In the genomic region with DNA sequence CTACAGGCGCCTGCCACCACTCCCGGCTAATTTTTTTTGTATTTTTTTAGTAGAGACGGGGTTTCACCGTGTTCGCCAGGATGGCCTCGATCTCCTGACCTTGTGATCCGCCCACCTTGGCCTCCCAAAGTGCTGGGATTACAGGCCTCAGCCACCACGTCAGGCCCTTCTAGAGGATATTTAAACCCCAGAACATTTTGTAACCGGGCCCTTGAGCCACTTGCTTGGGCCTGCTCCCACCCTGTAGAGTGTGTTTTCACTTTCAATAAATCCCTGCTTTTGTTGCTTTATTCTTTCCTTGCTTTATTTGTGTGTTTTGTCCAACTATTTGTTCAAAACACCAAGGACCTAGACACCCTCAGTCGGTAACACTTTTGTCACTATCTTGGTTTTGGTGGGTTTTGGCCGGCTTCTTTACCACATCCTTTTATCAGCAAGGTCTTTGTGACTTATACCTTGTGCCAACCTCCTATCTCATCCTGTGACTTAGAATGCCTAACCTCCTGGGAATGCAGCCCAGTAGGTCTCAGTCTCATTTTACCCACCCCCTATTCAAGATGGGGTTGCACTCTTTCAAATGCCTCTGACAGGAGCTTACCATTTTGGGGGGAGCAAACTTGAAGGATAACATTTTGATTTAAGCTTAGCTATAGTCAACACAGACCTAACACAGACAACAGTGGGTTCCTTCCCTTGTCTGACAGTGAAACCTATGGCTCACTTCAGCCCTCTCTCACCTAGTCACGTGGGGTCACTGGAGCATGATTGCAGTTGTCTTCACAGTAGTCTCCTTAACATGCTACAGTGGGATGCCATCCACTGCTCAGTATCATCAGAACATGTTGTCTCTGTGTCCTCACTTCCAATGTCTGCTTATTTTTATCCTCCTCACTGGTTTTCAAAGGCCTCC, we compare ENCODE assay signal across 23 cellular contexts. TPM values are rescaled to one million over a fixed set of nuclear protein-coding genes. Genes with fewer than 3 reads are reported as not detected.
DNase-seq lines count a peak whose midpoint lies in the region; ATAC-seq and TF ChIP-seq lines count a peak whose summit lies in the region.
"Had no signal": no experiment of that assay in that cellular context is flagged by ENCODE, and none has a peak within 500 bp of the region (broad histone marks: within the 10 kb centered on the region; RNA-seq: fewer than 3 reads in every experiment).

No MANE protein-coding gene starts in this region.

- WGBS in urinary bladder, result 86% methylated on average over 12 of the region's 12 CpGs

- ATAC-seq in GM19324 (IDR thresholded peaks at IDR 0.05; ENCODE audit: low FRiP score, unreplicated experiment) (peak; percentile 57), HG02623 (IDR thresholded peaks at IDR 0.05; ENCODE audit: unreplicated experiment) (no peak), HG02973 (IDR thresholded peaks at IDR 0.05; ENCODE audit: unreplicated experiment) (no peak)
- ATAC-seq: activated naive CD8-positive, alpha-beta T cell treated with anti-CD3 and anti-CD28 coated beads, Interleukin-2, amount 50 U/mL, for 24 hours; mucosa of descending colon; stimulated activated effector memory CD8-positive, alpha-beta T cell treated with anti-CD3 and anti-CD28 coated beads, Interleukin-12 subunit alpha, Interleukin-12 subunit beta, amount 100 ng/mL, for 72 hours had no signal

- H3K4me1 Mint-ChIP-seq in nephron progenitor cell, result peaks cover 5% of the 10 kb centered on the region
- H3K4me1 Mint-ChIP-seq: activated naive CD8-positive, alpha-beta T cell treated with anti-CD3 and anti-CD28 coated beads, Interleukin-2, amount 50 U/mL, for 24 hours; stimulated activated effector memory CD8-positive, alpha-beta T cell treated with anti-CD3 and anti-CD28 coated beads, Interleukin-12 subunit alpha, Interleukin-12 subunit beta, amount 100 ng/mL, for 72 hours had no signal

- H3K36me3 ChIP-seq in urinary bladder (ENCODE audit: insufficient read depth), result no peaks in the 10 kb centered on the region
- H3K36me3 ChIP-seq: BE2C had no signal

- TF ChIP-seq CTCF in dorsolateral prefrontal cortex (IDR thresholded peaks at IDR 0.05 in 54 of 56, conservative IDR thresholded peaks at IDR 0.05 in 2 of 56; ENCODE audit: low read depth in 1 of 56, partially characterized antibody in 56 of 56), result no peak
- no peak for TF ChIP-seq CTCF in nephron progenitor cell (IDR thresholded peaks at IDR 0.05)

- H3K4me1 ChIP-seq in urinary bladder (ENCODE audit: insufficient read depth), result no peaks in the 10 kb centered on the region
- H3K4me1 ChIP-seq: BE2C had no signal

- H3K4me3 ChIP-seq in dorsolateral prefrontal cortex (no peak overlapping the region), urinary bladder (ENCODE audit: low read depth, low read length) (no peak overlapping the region)
- H3K4me3 ChIP-seq: mucosa of descending colon had no signal

- no peaks in the 10 kb centered on the region for H3K27me3 ChIP-seq in dorsolateral prefrontal cortex
- H3K27me3 ChIP-seq: BE2C had no signal

- H3K27ac ChIP-seq in dorsolateral prefrontal cortex, result peak overlapping the region in 34 of 59 donors; percentile 2 to 87 (median 48)
- peak overlapping the region; percentile 3 for H3K27ac ChIP-seq in urinary bladder (ENCODE audit: low read depth)

- intact Hi-C loops in dorsolateral prefrontal cortex (cut with DNase I), result no loop called here

- no peak overlapping the region for H3K4me3 Mint-ChIP-seq in nephron progenitor cell
- H3K4me3 Mint-ChIP-seq: activated naive CD8-positive, alpha-beta T cell treated with anti-CD3 and anti-CD28 coated beads, Interleukin-2, amount 50 U/mL, for 24 hours; HFFc6; stimulated activated effector memory CD8-positive, alpha-beta T cell treated with anti-CD3 and anti-CD28 coated beads, Interleukin-12 subunit alpha, Interleukin-12 subunit beta, amount 100 ng/mL, for 72 hours; type B pancreatic cell had no signal

- H3K27me3 Mint-ChIP-seq in nephron progenitor cell (ENCODE audit: low read depth, poor library complexity), result peaks cover 3% of the 10 kb centered on the region
- H3K27me3 Mint-ChIP-seq: type B pancreatic cell had no signal

- H3K9me3 Mint-ChIP-seq in nephron progenitor cell, result peaks cover 4% of the 10 kb centered on the region
- H3K9me3 Mint-ChIP-seq: activated naive CD8-positive, alpha-beta T cell treated with anti-CD3 and anti-CD28 coated beads, Interleukin-2, amount 50 U/mL, for 24 hours; activated T-helper 2 cell treated with anti-CD3 and anti-CD28 coated beads, Interferon-gamma antibody, Interleukin-2, Interleukin-4, amounts not matched to agents 10 μg/mL and 5 μg/mL and 100 μg/mL, durations not matched to agents 14 hours and 24 hours and 36 hours; stimulated activated effector memory CD8-positive, alpha-beta T cell treated with anti-CD3 and anti-CD28 coated beads, Interleukin-12 subunit alpha, Interleukin-12 subunit beta, amount 100 ng/mL, for 72 hours; type B pancreatic cell had no signal

- H3K27ac Mint-ChIP-seq in nephron progenitor cell, result peak overlapping the region; percentile 33
- H3K27ac Mint-ChIP-seq: activated naive CD8-positive, alpha-beta T cell treated with anti-CD3 and anti-CD28 coated beads, Interleukin-2, amount 50 U/mL, for 24 hours; activated T-helper 2 cell treated with anti-CD3 and anti-CD28 coated beads, Interferon-gamma antibody, Interleukin-2, Interleukin-4, amounts not matched to agents 10 μg/mL and 5 μg/mL and 100 μg/mL, durations not matched to agents 14 hours and 24 hours and 36 hours; HFFc6; stimulated activated effector memory CD8-positive, alpha-beta T cell treated with anti-CD3 and anti-CD28 coated beads, Interleukin-12 subunit alpha, Interleukin-12 subunit beta, amount 100 ng/mL, for 72 hours; type B pancreatic cell had no signal

- DNase-seq in dorsolateral prefrontal cortex (no peak), nephron progenitor cell (no peak), AML-193 (lab: John Stamatoyannopoulos, UW) (no peak), HT-29 (ENCODE audit: low spot score) (no peak)
- DNase-seq: activated CD4-positive, alpha-beta T cell treated with anti-CD3 and anti-CD28 coated beads for 1 hour; activated naive CD8-positive, alpha-beta T cell treated with anti-CD3 and anti-CD28 coated beads, Interleukin-2, amount 50 U/mL, for 24 hours; BE2C; Calu3; glutamatergic neuron; HFFc6; mucosa of descending colon; NCI-H1092 treated with DMSO at 0.1 percent for 48 hours; NCI-H2081 treated with DMSO at 0.1 percent for 48 hours; NCI-H524 treated with DMSO at 0.1 percent for 48 hours; stimulated activated CD4-positive, alpha-beta T cell treated with anti-CD3 and anti-CD28 coated beads, Interleukin-15, amount 100 ng/mL, for 24 hours; SW 1271 had no signal

- H3K36me3 Mint-ChIP-seq in nephron progenitor cell (ENCODE audit: low read depth), result no peaks in the 10 kb centered on the region
- H3K36me3 Mint-ChIP-seq: stimulated activated effector memory CD8-positive, alpha-beta T cell treated with anti-CD3 and anti-CD28 coated beads, Interleukin-12 subunit alpha, Interleukin-12 subunit beta, amount 100 ng/mL, for 72 hours; type B pancreatic cell had no signal

RNA-seq across cellular contexts. Expression of a gene that starts 27.9 kb away (rescaled TPM):
- 10 to 100 TPM in 77 of 120 experiments, 1 to 10 TPM in 43; 3.2 to 34.6 (median 11.4) TPM for total RNA-seq in dorsolateral prefrontal cortex
- total RNA-seq in urinary bladder, result 1.1 TPM
- polyA plus RNA-seq in urinary bladder, result 0.14 TPM
- total RNA-seq in HT-29 (2014; rRNA removed; shearing (Covaris generic)), result not detected in 2 replicates
- total RNA-seq: HFFc6 had no signal

RNA-seq across cellular contexts. Expression of a gene that starts 39.1 kb away (rescaled TPM):
- total RNA-seq in dorsolateral prefrontal cortex, result 100 to 1,000 TPM in 95 of 120 experiments, 10 to 100 TPM in 25; 43.8 to 450 (median 152) TPM
- 21.1 TPM for total RNA-seq in urinary bladder
- 25.9 TPM for polyA plus RNA-seq in urinary bladder
- not detected in 2 replicates for total RNA-seq in HT-29 (2014; rRNA removed; shearing (Covaris generic))
- total RNA-seq: activated T-helper 2 cell treated with anti-CD3 and anti-CD28 coated beads, Interferon-gamma antibody, Interleukin-2, Interleukin-4, amounts not matched to agents 10 μg/mL and 5 μg/mL and 100 μg/mL, durations not matched to agents 14 hours and 24 hours and 36 hours; Calu3 had no signal

Comparison
In these comparisons a context has a peak if more than half of its experiments do, and no peak if none do; other contexts are left out.
1. RNA of a gene that starts 39.1 kb away (total RNA-seq): 43.8 to 450 TPM in dorsolateral prefrontal cortex and 21.1 TPM in urinary bladder (single experiment); not detected in HT-29; every median in the first group is over 10 times any median in the second.